Comparison of ENCODE assay signal across 16 cellular contexts in the genomic region with DNA sequence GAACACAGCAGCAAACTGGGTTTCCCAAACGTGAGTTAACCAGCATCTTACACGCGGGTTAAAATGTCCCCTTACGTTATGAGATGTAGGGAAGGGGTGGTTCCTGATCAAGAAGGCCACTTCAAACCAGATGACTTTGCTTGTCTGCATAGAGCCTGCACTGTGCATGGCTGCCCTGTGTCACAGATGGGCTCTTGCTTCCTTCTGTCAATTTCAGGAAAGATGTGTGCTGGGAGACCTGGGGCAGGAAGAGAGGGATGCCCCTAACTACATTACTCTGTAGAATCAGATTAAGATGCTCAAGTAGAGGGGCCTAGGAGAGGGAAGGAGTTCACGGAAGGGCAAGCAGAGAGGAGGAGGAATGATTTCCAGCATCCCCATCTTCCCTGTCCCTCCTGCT.
DNase-seq lines count a peak whose midpoint lies in the region; ATAC-seq and TF ChIP-seq lines count a peak whose summit lies in the region.
"Had no signal": no experiment of that assay in that cellular context is flagged by ENCODE, and none has a peak within 500 bp of the region (broad histone marks: within the 10 kb centered on the region; RNA-seq: fewer than 3 reads in every experiment).

No MANE protein-coding gene starts in this region.

- intact Hi-C loops in OCI-LY7 (cut with micrococcal nuclease; ENCODE audit: unreplicated experiment): no loop called here
- intact Hi-C loops in MCF 10A (cut with micrococcal nuclease): no loop called here
- intact Hi-C loops in Right ventricle myocardium inferior (cut with DNase I): no loop called here

- peaks cover 63% of the 10 kb centered on the region for H3K4me1 ChIP-seq in OCI-LY7 (ENCODE audit: insufficient read depth, low read length, poor library complexity, severe bottlenecking)

- POLR2A ChIA-PET in OCI-LY7 (lab: Charles Lee): interaction anchor here (1.0 to 4.2 kb wide), 2 partner anchors 11 to 14 kb away, joined by 4 to 13 read pairs; no protein-coding TSS in a partner anchor
- POLR2A ChIA-PET in MCF 10A (lab: Yijun Ruan, JAX): no interaction called here

- no peaks in the 10 kb centered on the region for H3K27me3 Mint-ChIP-seq in IgD-negative memory B cell
- no peaks in the 10 kb centered on the region for H3K27me3 Mint-ChIP-seq in glutamatergic neuron (ENCODE audit: unreplicated experiment)
- no peaks in the 10 kb centered on the region for H3K27me3 Mint-ChIP-seq in stimulated activated naive B cell treated with anti-CD40 and anti-IgM and Interleukin-4, amounts not matched to agents 10 μg/mL and 1 μg/mL and 100 μg/mL, for 72 hours
- H3K27me3 Mint-ChIP-seq in MCF 10A (ENCODE audit: insufficient read depth, unreplicated experiment): no peaks in the 10 kb centered on the region
- H3K27me3 Mint-ChIP-seq: CD4-positive, CD25-positive, alpha-beta regulatory T cell had no signal

- no peaks in the 10 kb centered on the region for H3K9me2 ChIP-seq in OCI-LY7 (ENCODE audit: insufficient read depth, low read length)
- H3K9me2 ChIP-seq: SK-N-SH had no signal

- no peak for DNase-seq in OCI-LY7 (ENCODE audit: low spot score)
- peak; percentile 21 for DNase-seq in glutamatergic neuron
- no peak for DNase-seq in stimulated activated naive B cell treated with anti-CD40 and anti-IgM and Interleukin-4, amounts not matched to agents 10 μg/mL and 1 μg/mL and 100 μg/mL, for 72 hours
- no peak for DNase-seq in MCF 10A (ENCODE audit: unreplicated experiment)
- no peak for DNase-seq in Right ventricle myocardium inferior (ENCODE audit: missing footprints)
- DNase-seq: CD4-positive, CD25-positive, alpha-beta regulatory T cell; DMS53; HCEC 1CT; MM.1S; NCI-H1105 treated with DMSO at 0.1 percent for 48 hours; NCI-H187; NCI-H69; Right ventricle myocardium superior; SK-N-SH had no signal

- H3K27ac ChIP-seq in OCI-LY7 (ENCODE audit: low read depth, low read length, poor library complexity, severe bottlenecking): peak overlapping the region; percentile 13

- H3K4me3 Mint-ChIP-seq in IgD-negative memory B cell: peak overlapping the region in 3 of 4 donors; percentile 16 to 83 (median 63)
- no peak overlapping the region for H3K4me3 Mint-ChIP-seq in glutamatergic neuron (ENCODE audit: unreplicated experiment)
- peak overlapping the region; percentile 42 to 57 for H3K4me3 Mint-ChIP-seq in stimulated activated naive B cell treated with anti-CD40 and anti-IgM and Interleukin-4, amounts not matched to agents 10 μg/mL and 1 μg/mL and 100 μg/mL, for 72 hours
- no peak overlapping the region for H3K4me3 Mint-ChIP-seq in MCF 10A (ENCODE audit: unreplicated experiment)
- H3K4me3 Mint-ChIP-seq: CD4-positive, CD25-positive, alpha-beta regulatory T cell had no signal

- no peaks in the 10 kb centered on the region for H3K9me3 ChIP-seq in OCI-LY7 (ENCODE audit: low read length)
- H3K9me3 ChIP-seq: SK-N-SH had no signal

- H3K4me1 Mint-ChIP-seq in IgD-negative memory B cell (peaks cover 42 to 47% (median 45%) of the 10 kb centered on the region in 3 donors), glutamatergic neuron (ENCODE audit: low read depth, unreplicated experiment) (peaks cover 6% of the 10 kb centered on the region), MCF 10A (ENCODE audit: insufficient read depth, unreplicated experiment) (peaks cover 7% of the 10 kb centered on the region)
- H3K4me1 Mint-ChIP-seq in stimulated activated naive B cell treated with anti-CD40 and anti-IgM and Interleukin-4, amounts not matched to agents 10 μg/mL and 1 μg/mL and 100 μg/mL, for 72 hours: peaks cover 37 to 66% of the 10 kb centered on the region in 2 donors

- H3K4me2 ChIP-seq in OCI-LY7 (ENCODE audit: low read length): peak overlapping the region; percentile 21; the same call in 1 of the 2 replicates
- H3K4me2 ChIP-seq: SK-N-SH had no signal

- peak overlapping the region; percentile 61; the same call in 1 of the 2 replicates for H2AFZ ChIP-seq in OCI-LY7 (ENCODE audit: low read length)

- no peaks in the 10 kb centered on the region for H3K36me3 ChIP-seq in OCI-LY7 (ENCODE audit: insufficient read depth, low read length)

- no peaks in the 10 kb centered on the region for H4K20me1 ChIP-seq in OCI-LY7 (ENCODE audit: insufficient read depth, low read length)

- H3K27ac Mint-ChIP-seq in IgD-negative memory B cell: peak overlapping the region; percentile 13 to 83 (median 66)
- peak overlapping the region; percentile 89 for H3K27ac Mint-ChIP-seq in glutamatergic neuron (ENCODE audit: unreplicated experiment)
- H3K27ac Mint-ChIP-seq in stimulated activated naive B cell treated with anti-CD40 and anti-IgM and Interleukin-4, amounts not matched to agents 10 μg/mL and 1 μg/mL and 100 μg/mL, for 72 hours: peak overlapping the region; percentile 94
- no peak overlapping the region for H3K27ac Mint-ChIP-seq in MCF 10A (ENCODE audit: low read depth, unreplicated experiment)

- no peak for TF ChIP-seq CTCF in OCI-LY7 (conservative IDR thresholded peaks at IDR 0.05; ENCODE audit: low read length)
- TF ChIP-seq CTCF in glutamatergic neuron (IDR thresholded peaks at IDR 0.05; ENCODE audit: partially characterized antibody, unreplicated experiment): no peak
- TF ChIP-seq CTCF in MCF 10A (IDR thresholded peaks at IDR 0.05; ENCODE audit: unreplicated experiment): no peak

- H3K9me3 Mint-ChIP-seq in IgD-negative memory B cell (no peaks in the 10 kb centered on the region), glutamatergic neuron (ENCODE audit: unreplicated experiment) (peaks cover 5% of the 10 kb centered on the region), MCF 10A (ENCODE audit: unreplicated experiment) (no peaks in the 10 kb centered on the region)
- peaks cover 3 to 5% of the 10 kb centered on the region in 2 donors for H3K9me3 Mint-ChIP-seq in stimulated activated naive B cell treated with anti-CD40 and anti-IgM and Interleukin-4, amounts not matched to agents 10 μg/mL and 1 μg/mL and 100 μg/mL, for 72 hours
- H3K9me3 Mint-ChIP-seq: CD4-positive, CD25-positive, alpha-beta regulatory T cell had no signal

- no TSS peak for BruUV-seq in OCI-LY7 (replicated peaks; lab: Mats Ljungman, UMichigan)
- BruUV-seq in MCF 10A (replicated peaks; lab: Mats Ljungman, UMichigan): no TSS peak

- H3K36me3 Mint-ChIP-seq in IgD-negative memory B cell (no peaks in the 10 kb centered on the region), glutamatergic neuron (ENCODE audit: unreplicated experiment) (no peaks in the 10 kb centered on the region), MCF 10A (ENCODE audit: insufficient read depth, unreplicated experiment) (no peaks in the 10 kb centered on the region)
- H3K36me3 Mint-ChIP-seq in stimulated activated naive B cell treated with anti-CD40 and anti-IgM and Interleukin-4, amounts not matched to agents 10 μg/mL and 1 μg/mL and 100 μg/mL, for 72 hours: peaks cover 8 to 9% of the 10 kb centered on the region in 2 donors
- H3K36me3 Mint-ChIP-seq: CD4-positive, CD25-positive, alpha-beta regulatory T cell had no signal

- H3K79me2 ChIP-seq in OCI-LY7 (ENCODE audit: insufficient read depth, low read depth, low read length): no peaks in the 10 kb centered on the region

- no peak overlapping the region for H3K4me3 ChIP-seq in OCI-LY7 (ENCODE audit: low read depth, low read length, poor library complexity, severe bottlenecking)

- ATAC-seq in stimulated activated naive B cell treated with anti-CD40 and anti-IgM and Interleukin-4, amounts not matched to agents 10 μg/mL and 1 μg/mL and 100 μg/mL, for 72 hours (replicated peaks): no peak
- ATAC-seq in HG03469 (IDR thresholded peaks at IDR 0.05; ENCODE audit: unreplicated experiment): no peak
- no peak for ATAC-seq in Right ventricle myocardium inferior

- CTCF ChIA-PET in OCI-LY7 (lab: Charles Lee; ENCODE audit: unreplicated experiment) (no interaction called here), MCF 10A (lab: Yijun Ruan, JAX) (interaction anchor here (0.6 kb wide), 1 partner anchor 201 kb away, joined by 3 read pairs; no protein-coding TSS in a partner anchor)

Comparison
In these comparisons a context has a peak if more than half of its experiments do, and no peak if none do; other contexts are left out.
1. H3K4me3 Mint-ChIP-seq: peak in IgD-negative memory B cell (3 of 4) and stimulated activated naive B cell treated with anti-CD40 and anti-IgM and Interleukin-4, amounts not matched to agents 10 μg/mL and 1 μg/mL and 100 μg/mL, for 72 hours (2 of 2); none in glutamatergic neuron (single experiment) and MCF 10A (single experiment).